In genomic region chr19:4582112-4582553, GRCh38 we compare ENCODE assay signal across 11 cellular contexts. TPM values are rescaled to one million over a fixed set of nuclear protein-coding genes. Genes with fewer than 3 reads are reported as not detected.
DNase-seq lines count a peak whose midpoint lies in the region; ATAC-seq and TF ChIP-seq lines count a peak whose summit lies in the region.
"Had no signal": no experiment of that assay in that cellular context is flagged by ENCODE, and none has a peak within 500 bp of the region (broad histone marks: within the 10 kb centered on the region; RNA-seq: fewer than 3 reads in every experiment).

No MANE protein-coding gene starts in this region.

- no peak for DNase-seq in CD8-positive, alpha-beta T cell
- DNase-seq in mammary epithelial cell (peak; percentile 18), NCI-H2081 (lab: John Stamatoyannopoulos, UW) (no peak), GF-D8 (lab: John Stamatoyannopoulos, UW) (no peak), NCI-H446 (lab: John Stamatoyannopoulos, UW) (no peak)
- DNase-seq: activated CD4-positive, alpha-beta T cell treated with anti-CD3 and anti-CD28 coated beads for 1 hour had no signal

- no peak overlapping the region for H2AFZ ChIP-seq in mammary epithelial cell (ENCODE audit: low read depth, low read length)

- CTCF ChIA-PET in CD8-positive, alpha-beta T cell (lab: Charles Lee): no interaction called here
- CTCF ChIA-PET in mammary epithelial cell (lab: Charles Lee; ENCODE audit: low non-redundant PET): no interaction called here

- no peak overlapping the region for H3K27ac ChIP-seq in CD8-positive, alpha-beta T cell (ENCODE audit: low read depth, low read length)
- H3K27ac ChIP-seq in HUES6 (ENCODE audit: low read depth, low read length): no peak overlapping the region
- no peak overlapping the region for H3K27ac ChIP-seq in mammary epithelial cell (ENCODE audit: insufficient read depth, low read depth, low read length)
- H3K27ac ChIP-seq: upper lobe of left lung had no signal

- no peaks in the 10 kb centered on the region for H4K20me1 ChIP-seq in mammary epithelial cell (ENCODE audit: insufficient read depth, low read length)

- H3K4me1 ChIP-seq in CD8-positive, alpha-beta T cell (ENCODE audit: insufficient read depth, low read length): peaks cover 17% of the 10 kb centered on the region
- peaks cover 29% of the 10 kb centered on the region for H3K4me1 ChIP-seq in HUES6 (ENCODE audit: control insufficient read depth, insufficient read depth, low read length)
- peaks cover 17% of the 10 kb centered on the region for H3K4me1 ChIP-seq in mammary epithelial cell (ENCODE audit: insufficient read depth, low read length)

- no peaks in the 10 kb centered on the region for H3K36me3 Mint-ChIP-seq in CD8-positive, alpha-beta T cell
- no peaks in the 10 kb centered on the region for H3K36me3 Mint-ChIP-seq in nephron (ENCODE audit: low read depth)

- no peak for TF ChIP-seq CTCF in CD8-positive, alpha-beta T cell (IDR thresholded peaks at IDR 0.05)
- no peak for TF ChIP-seq CTCF in mammary epithelial cell (conservative IDR thresholded peaks at IDR 0.05 in 1 of 2, IDR thresholded peaks at IDR 0.05 in 1 of 2; ENCODE audit: extremely low read depth in 1 of 2, insufficient read depth in 1 of 2, low read depth in 1 of 2, low read length in 2 of 2)
- TF ChIP-seq CTCF in nephron (IDR thresholded peaks at IDR 0.05; ENCODE audit: unreplicated experiment in 3 of 3): no peak

- no TSS peak for BruUV-seq in mammary epithelial cell (replicated peaks; lab: Mats Ljungman, UMichigan)

- ATAC-seq in CD8-positive, alpha-beta T cell: no peak

- in situ Hi-C loops in mammary epithelial cell (cut with MboI; ENCODE audit: low sequenced_read_pairs in 2 of 2): no loop called here

- H3K27ac Mint-ChIP-seq in CD8-positive, alpha-beta T cell: no peak overlapping the region
- H3K27ac Mint-ChIP-seq in nephron: peak overlapping the region; percentile 16 to 68 (median 36)
- H3K27ac Mint-ChIP-seq: CD14-positive monocyte had no signal

- H3K79me2 ChIP-seq in mammary epithelial cell (ENCODE audit: insufficient read depth, low read length): no peaks in the 10 kb centered on the region

- no peaks in the 10 kb centered on the region for H3K9me3 ChIP-seq in CD8-positive, alpha-beta T cell (ENCODE audit: low read length)
- H3K9me3 ChIP-seq in HUES6 (ENCODE audit: control insufficient read depth, insufficient read depth, low read depth, low read length): no peaks in the 10 kb centered on the region
- H3K9me3 ChIP-seq in mammary epithelial cell (replicated peaks; ENCODE audit: insufficient read depth, low read length): no peaks in the 10 kb centered on the region
- H3K9me3 ChIP-seq: upper lobe of left lung had no signal

- peak overlapping the region; percentile 57 for H3K4me3 Mint-ChIP-seq in CD8-positive, alpha-beta T cell
- H3K4me3 Mint-ChIP-seq in nephron: peak overlapping the region; percentile 80 to 95 (median 88)

- no peak overlapping the region for H3K4me2 ChIP-seq in mammary epithelial cell (ENCODE audit: insufficient read depth, low read depth, low read length)

- H3K36me3 ChIP-seq in CD8-positive, alpha-beta T cell (ENCODE audit: insufficient read depth, low read length): no peaks in the 10 kb centered on the region
- no peaks in the 10 kb centered on the region for H3K36me3 ChIP-seq in HUES6 (ENCODE audit: control insufficient read depth, insufficient read depth, low read length)
- no peaks in the 10 kb centered on the region for H3K36me3 ChIP-seq in mammary epithelial cell (ENCODE audit: insufficient read depth, low read length)
- H3K36me3 ChIP-seq: upper lobe of left lung had no signal

- no peak overlapping the region for H3K4me3 ChIP-seq in CD8-positive, alpha-beta T cell (ENCODE audit: low read depth, low read length)
- H3K4me3 ChIP-seq in HUES6 (ENCODE audit: low read depth, low read length): peak overlapping the region; percentile 10; the same call in 1 of the 2 replicates
- H3K4me3 ChIP-seq in mammary epithelial cell (replicated peaks in 1 of 3; ENCODE audit: insufficient read depth in 1 of 3, low read depth in 2 of 3, low read length in 3 of 3): no peak overlapping the region

- H3K4me1 Mint-ChIP-seq in CD8-positive, alpha-beta T cell (ENCODE audit: low read depth): peaks cover 10% of the 10 kb centered on the region
- peaks cover 19% of the 10 kb centered on the region for H3K4me1 Mint-ChIP-seq in nephron
- H3K4me1 Mint-ChIP-seq: CD14-positive monocyte had no signal

- WGBS in mammary epithelial cell (ENCODE audit: low coverage, missing lambda C conversion rate): 62% methylated on average over 11 of the region's 13 CpGs

- POLR2A ChIA-PET in CD8-positive, alpha-beta T cell (lab: Charles Lee): no interaction called here

- H3K27me3 ChIP-seq in CD8-positive, alpha-beta T cell (ENCODE audit: insufficient read depth, low read length): peaks cover 34% of the 10 kb centered on the region
- H3K27me3 ChIP-seq in HUES6 (ENCODE audit: control insufficient read depth, insufficient read depth, low read length) (peaks cover 36% of the 10 kb centered on the region), mammary epithelial cell (ENCODE audit: insufficient read depth, low read length) (peaks cover 12% of the 10 kb centered on the region)

- H3K27me3 Mint-ChIP-seq in CD8-positive, alpha-beta T cell (ENCODE audit: low read depth): peaks cover 41% of the 10 kb centered on the region
- peaks cover 30% of the 10 kb centered on the region for H3K27me3 Mint-ChIP-seq in nephron (ENCODE audit: low read depth)

- H3K9ac ChIP-seq in HUES6 (ENCODE audit: low read length) (no peak overlapping the region), mammary epithelial cell (ENCODE audit: insufficient read depth, low read length) (no peak overlapping the region)

- intact Hi-C loops in CD8-positive, alpha-beta T cell (cut with DNase I, micrococcal nuclease): no loop called here
- intact Hi-C loops in mammary epithelial cell (cut with micrococcal nuclease): no loop called here

- H3K9me3 Mint-ChIP-seq in CD8-positive, alpha-beta T cell: no peaks in the 10 kb centered on the region
- no peaks in the 10 kb centered on the region for H3K9me3 Mint-ChIP-seq in nephron

- dilution Hi-C loops in mammary epithelial cell (cut with HindIII; ENCODE audit: low sequenced_read_pairs): no loop called here

RNA-seq across cellular contexts. Expression of gene SEMA6B, which starts 22.6 kb away (rescaled TPM):
- under 1 TPM in 1 of 2 experiments, not detected in 1; 0.08 TPM for total RNA-seq in CD8-positive, alpha-beta T cell
- total RNA-seq in mammary epithelial cell: under 1 TPM in 1 of 2 donors, not detected in 1; 0.28 TPM
- polyA plus RNA-seq in mammary epithelial cell: 0.22 TPM
- polyA minus RNA-seq in mammary epithelial cell: not detected

RNA-seq across cellular contexts. Expression of gene LRG1, which starts 42.3 kb away (rescaled TPM):
- total RNA-seq in CD8-positive, alpha-beta T cell: not detected
- not detected for total RNA-seq in mammary epithelial cell
- not detected for polyA plus RNA-seq in mammary epithelial cell
- not detected for polyA minus RNA-seq in mammary epithelial cell
- total RNA-seq: fibroblast of villous mesenchyme had no signal

RNA-seq across cellular contexts. Expression of gene PLIN5, which starts 47.1 kb away (rescaled TPM):
- under 1 TPM; 0.53 to 0.54 TPM for total RNA-seq in CD8-positive, alpha-beta T cell
- under 1 TPM in 1 of 2 donors, not detected in 1; 0.19 TPM for total RNA-seq in mammary epithelial cell
- polyA plus RNA-seq in mammary epithelial cell: not detected
- not detected for polyA minus RNA-seq in mammary epithelial cell
- total RNA-seq: fibroblast of villous mesenchyme had no signal

RNA-seq across cellular contexts. Expression of gene TNFAIP8L1, which starts 57.2 kb away (rescaled TPM):
- 1 to 10 TPM; 4.3 to 4.5 TPM for total RNA-seq in CD8-positive, alpha-beta T cell
- total RNA-seq in mammary epithelial cell: 1 to 10 TPM; 2.3 to 7.3 TPM
- 4.6 TPM for polyA plus RNA-seq in mammary epithelial cell
- polyA minus RNA-seq in mammary epithelial cell: 1.1 TPM
